In the genomic region with DNA sequence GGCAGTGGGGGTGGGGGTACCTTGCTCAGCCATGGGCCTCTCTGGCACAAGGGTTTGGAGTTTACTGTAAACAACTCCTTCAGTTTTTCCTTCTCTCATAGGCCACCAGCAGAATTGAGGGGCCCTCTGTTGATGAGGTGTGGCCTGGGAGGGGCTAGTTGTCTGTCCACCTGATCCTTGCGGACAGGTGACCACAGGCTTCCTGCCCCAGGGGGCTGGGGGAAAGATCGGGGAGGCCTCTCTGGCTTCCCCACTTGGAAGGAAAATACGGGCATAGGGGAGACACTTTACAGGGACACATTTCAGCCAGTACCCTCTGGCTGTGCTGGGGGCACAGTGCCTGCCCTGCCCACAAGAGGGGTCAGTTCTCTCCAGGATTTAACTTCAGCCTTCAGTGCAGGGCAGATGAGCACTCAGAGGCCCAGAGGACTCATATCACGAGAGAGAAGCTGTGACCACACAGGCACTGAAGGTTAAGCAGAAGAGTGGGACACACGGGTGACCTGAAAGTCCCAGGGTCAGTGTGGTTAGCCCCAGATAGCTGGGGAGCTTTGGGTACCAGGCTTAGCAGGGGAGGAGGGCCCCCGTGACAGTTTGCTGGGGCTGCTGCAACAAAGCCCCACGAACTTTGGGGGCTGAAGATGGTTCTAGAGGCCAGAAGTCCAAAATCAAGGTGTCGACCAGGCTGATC, we compare ENCODE assay signal across 1 cellular context.
TF ChIP-seq lines count a peak whose summit lies in the region.

No MANE protein-coding gene starts in this region.

TF ChIP-seq in HepG2, 621 proteins besides CTCF, POLR2A, EP300 and RAD21 (continued from another document):
- 0 out of 2 replicates have a peak, but pooled peaks have one; percentile 2 for TF ChIP-seq ARID4A (CRISPR knock-in tag; IDR thresholded peaks at IDR 0.05; ENCODE audit: borderline replicate concordance)
- 0 out of 2 replicates have a peak, but pooled peaks have one; percentile 26 for TF ChIP-seq RFXAP (CRISPR knock-in tag; IDR thresholded peaks at IDR 0.05; ENCODE audit: borderline replicate concordance)
- no peak for TF ChIP-seq IKZF1 (IDR thresholded peaks at IDR 0.05)
- TF ChIP-seq HIC2 (CRISPR knock-in tag; IDR thresholded peaks at IDR 0.05; ENCODE audit: low read depth) = 0 out of 2 replicates have a peak, but pooled peaks have one; percentile 15
- TF ChIP-seq KLF12 (CRISPR knock-in tag; IDR thresholded peaks at IDR 0.05; ENCODE audit: borderline replicate concordance) = 0 out of 2 replicates have a peak, but pooled peaks have one; percentile 32
- 0 out of 2 replicates have a peak, but pooled peaks have one; percentile 18 for TF ChIP-seq JUN (CRISPR knock-in tag; IDR thresholded peaks at IDR 0.05)
- peak; percentile 54; the same call in 1 of the 2 replicates for TF ChIP-seq ZNF543 (CRISPR knock-in tag; IDR thresholded peaks at IDR 0.05)
- no peak for TF ChIP-seq ZSCAN22 (CRISPR knock-in tag; IDR thresholded peaks at IDR 0.05)
- no peak for TF ChIP-seq ZNF569 (CRISPR knock-in tag; IDR thresholded peaks at IDR 0.05; ENCODE audit: borderline replicate concordance)
- TF ChIP-seq ZNF263 (CRISPR knock-in tag; IDR thresholded peaks at IDR 0.05) = peak; percentile 77
